ENCODE assay signal across 8 cellular contexts in genomic region chr9:132943677-132944293, GRCh38. TPM values are rescaled to one million over a fixed set of nuclear protein-coding genes. Genes with fewer than 3 reads are reported as not detected.
DNase-seq lines count a peak whose midpoint lies in the region; ATAC-seq and TF ChIP-seq lines count a peak whose summit lies in the region.

No MANE protein-coding gene starts in this region.

- H3K4me3 ChIP-seq in GM12864 (ENCODE audit: low read depth, low read length), result peak overlapping the region; percentile 67
- peak overlapping the region; percentile 97 for H3K4me3 ChIP-seq in HEK293 (ENCODE audit: low read depth, low read length)
- H3K4me3 ChIP-seq in endodermal cell (ENCODE audit: low read length), result peak overlapping the region; percentile 89
- peak overlapping the region; percentile 82 for H3K4me3 ChIP-seq in neural cell (ENCODE audit: low read length)

- POLR2A ChIA-PET in HEK293 (lab: Yijun Ruan, JAX), result interaction anchor here (0.6 to 2.2 kb wide), 8 partner anchors 8 to 589 kb away, joined by 3 to 16 read pairs (median 3); partner anchors contain the start of genes AK8, DDX31, GTF3C5 and SETX

- H3K4me3 Mint-ChIP-seq in endodermal cell, result peak overlapping the region; percentile 96

- no peaks in the 10 kb centered on the region for H3K9me3 ChIP-seq in HEK293 (ENCODE audit: control insufficient read depth, insufficient read depth, low read depth, low read length)
- no peaks in the 10 kb centered on the region for H3K9me3 ChIP-seq in endodermal cell (ENCODE audit: control insufficient read depth, low read length)
- H3K9me3 ChIP-seq in neural cell (ENCODE audit: low read length), result no peaks in the 10 kb centered on the region

- no peaks in the 10 kb centered on the region for H3K9me2 ChIP-seq in neural cell (ENCODE audit: insufficient read depth, low read length)

- no peaks in the 10 kb centered on the region for H3K36me3 Mint-ChIP-seq in endodermal cell (ENCODE audit: low read depth)

- H2AFZ ChIP-seq in neural cell (ENCODE audit: low read depth, low read length), result peak overlapping the region; percentile 51

- H3K27me3 Mint-ChIP-seq in endodermal cell (ENCODE audit: insufficient read depth), result no peaks in the 10 kb centered on the region

- CTCF ChIA-PET in HEK293 (lab: Yijun Ruan, JAX), result interaction anchor here (0.7 to 1.8 kb wide), 4 partner anchors 12 to 145 kb away, joined by 3 to 6 read pairs (median 4); partner anchors contain the start of gene GFI1B

- no peaks in the 10 kb centered on the region for H4K20me1 ChIP-seq in neural cell (ENCODE audit: insufficient read depth)

- H3K4me1 Mint-ChIP-seq in endodermal cell, result peaks cover 38% of the 10 kb centered on the region

- 2 to 3% methylated on average over 11 to 24 of the region's 24 CpGs for WGBS in endodermal cell (ENCODE audit: insufficient coverage in 1 of 2, insufficient read length in 1 of 2), 2 experiments

- no peak for DNase-seq in GM12864 (ENCODE audit: low read depth)
- DNase-seq in RPMI8226, result peak; percentile 13
- no peak for DNase-seq in endodermal cell
- DNase-seq in iPS-NIHi11 (ENCODE audit: low spot score), result no peak
- DNase-seq in posterior vena cava (ENCODE audit: low spot score), result no peak

- H3F3A ChIP-seq in neural cell (ENCODE audit: insufficient read depth, low read length, poor library complexity, severe bottlenecking), result no peaks in the 10 kb centered on the region

- no peaks in the 10 kb centered on the region for H3K36me3 ChIP-seq in HEK293 (ENCODE audit: control insufficient read depth in 2 of 2, insufficient read depth in 1 of 2, low read length in 2 of 2)
- H3K36me3 ChIP-seq in endodermal cell (ENCODE audit: control insufficient read depth, insufficient read depth, low read length), result no peaks in the 10 kb centered on the region
- H3K36me3 ChIP-seq in neural cell (ENCODE audit: insufficient read depth, low read length), result no peaks in the 10 kb centered on the region

- H3K4me1 ChIP-seq in HEK293 (ENCODE audit: control insufficient read depth, insufficient read depth, low read length) (peaks cover 14% of the 10 kb centered on the region), endodermal cell (ENCODE audit: control insufficient read depth, insufficient read depth, low read length) (no peaks in the 10 kb centered on the region)

- peaks cover 37% of the 10 kb centered on the region for H3K79me2 ChIP-seq in neural cell (replicated peaks; ENCODE audit: insufficient read depth, low read length)

- peak overlapping the region; percentile 98 for H3K27ac ChIP-seq in HEK293 (ENCODE audit: extremely low read depth, low read depth, low read length)
- H3K27ac ChIP-seq in endodermal cell (ENCODE audit: low read depth, low read length), result peak overlapping the region; percentile 99
- H3K27ac ChIP-seq in neural cell (ENCODE audit: low read length), result peak overlapping the region; percentile 95

- H3K27ac Mint-ChIP-seq in endodermal cell, result peak overlapping the region; percentile 100

- H3K27me3 ChIP-seq in endodermal cell (ENCODE audit: control insufficient read depth, insufficient read depth, low read length, poor library complexity, severe bottlenecking) (no peaks in the 10 kb centered on the region), neural cell (ENCODE audit: insufficient read depth, low read depth, low read length) (no peaks in the 10 kb centered on the region)

- TF ChIP-seq EP300 in neural cell (conservative IDR thresholded peaks at IDR 0.05; ENCODE audit: poor library complexity, severe bottlenecking), result no peak

- peak overlapping the region; percentile 97 for H3K9ac ChIP-seq in endodermal cell (ENCODE audit: extremely low read depth, low read length, poor library complexity, severe bottlenecking)
- H3K9ac ChIP-seq in neural cell (ENCODE audit: low read length), result peak overlapping the region; percentile 93

- ATAC-seq in HG03280 (IDR thresholded peaks at IDR 0.05; ENCODE audit: unreplicated experiment), result no peak

- TF ChIP-seq RAD21 in neural cell (conservative IDR thresholded peaks at IDR 0.05), result no peak

- H3K9me3 Mint-ChIP-seq in endodermal cell, result no peaks in the 10 kb centered on the region

- no peak for TF ChIP-seq CTCF in GM12864 (IDR thresholded peaks at IDR 0.05; ENCODE audit: low read depth, low read length, missing control alignments)
- no peak for TF ChIP-seq CTCF in HEK293 (tag by site-specific recombination; IDR thresholded peaks at IDR 0.05)
- TF ChIP-seq CTCF in endodermal cell (conservative IDR thresholded peaks at IDR 0.05), result no peak
- TF ChIP-seq CTCF in neural cell (IDR thresholded peaks at IDR 0.05; ENCODE audit: poor library complexity, severe bottlenecking), result no peak

- intact Hi-C loops in posterior vena cava (cut with DNase I), result no loop called here

- peak overlapping the region; percentile 83 for H3K4me2 ChIP-seq in neural cell (ENCODE audit: low read length)

TF ChIP-seq in HEK293, 187 proteins besides CTCF, POLR2A, EP300 and RAD21:
- TF ChIP-seq KLF9 (tag by site-specific recombination; IDR thresholded peaks at IDR 0.05; ENCODE audit: low read depth) (no peak), INSM2 (tag by site-specific recombination; IDR thresholded peaks at IDR 0.05) (no peak), IKZF3 (tag by site-specific recombination; IDR thresholded peaks at IDR 0.05) (no peak), MZF1 (tag by site-specific recombination; IDR thresholded peaks at IDR 0.05; ENCODE audit: borderline replicate concordance) (peak; percentile 48; the same call in 1 of the 2 replicates)

TF ChIP-seq in neural cell, 6 proteins besides CTCF, POLR2A, EP300 and RAD21:
- TF ChIP-seq POLR2AphosphoS5 (IDR thresholded peaks at IDR 0.05) (peak; percentile 6), EZH2 (IDR thresholded peaks at IDR 0.05; ENCODE audit: borderline replicate concordance, insufficient read depth, low read length, poor library complexity, severe bottlenecking) (no peak), MXI1 (conservative IDR thresholded peaks at IDR 0.05; ENCODE audit: poor library complexity, severe bottlenecking) (no peak)

RNA-seq across cellular contexts. Expression of gene TSC1, which starts 0.6 kb away (rescaled TPM):
- 10 to 100 TPM; 67.8 to 72.9 TPM for total RNA-seq in endodermal cell
- 37.9 TPM for polyA plus RNA-seq in endodermal cell (2013, experiment 1 of 2)
- 33.7 TPM for polyA plus RNA-seq in endodermal cell (2013, experiment 2 of 2)
- 45.6 and 47.1 TPM in 2 replicates for polyA plus RNA-seq in neural cell
- polyA minus RNA-seq in neural cell, result 70.8 and 89.5 TPM in 2 replicates
- total RNA-seq in posterior vena cava, result 10 to 100 TPM; 32.5 to 33.5 TPM

RNA-seq across cellular contexts. Expression of gene GFI1B, which starts 34.7 kb away (rescaled TPM):
- total RNA-seq in endodermal cell (under 1 TPM in 1 of 2 donors, not detected in 1; 0.44 TPM), posterior vena cava (not detected)
- not detected for polyA plus RNA-seq in endodermal cell (2013, experiment 1 of 2)
- polyA plus RNA-seq in endodermal cell (2013, experiment 2 of 2), result not detected
- polyA plus RNA-seq in neural cell, result not detected in 2 replicates
- polyA minus RNA-seq in neural cell, result 0.23 TPM in 1 of 2 replicates, not detected in the other
